18 cellular contexts compared by ENCODE assay signal in genomic region chr14:77271113-77271710, GRCh38. TPM values are rescaled to one million over a fixed set of nuclear protein-coding genes. Genes with fewer than 3 reads are reported as not detected.
A peak's percentile ranks its signal among the peaks of the same experiment; 100 is the strongest.
DNase-seq lines count a peak whose midpoint lies in the region.
"Had no signal": no experiment of that assay in that cellular context is flagged by ENCODE, and none has a peak within 500 bp of the region (broad histone marks: within the 10 kb centered on the region; RNA-seq: fewer than 3 reads in every experiment).

Gene NGB, minus strand, starts transcription at chr14:77271206. Its CDS starts 269 bp downstream, at chr14:77270937.

- H3K4me1 ChIP-seq in iPS-20b (ENCODE audit: insufficient read depth, low read length), result no peaks in the 10 kb centered on the region

- H3K27me3 ChIP-seq in iPS-20b (ENCODE audit: insufficient read depth, low read length), result peaks cover 69% of the 10 kb centered on the region

- H3K4me1 Mint-ChIP-seq in activated naive CD4-positive, alpha-beta T cell treated with anti-CD3 and anti-CD28 coated beads, Interleukin-2, amount 10 ng/mL, durations not matched to agents 7 days and 5 days, result peaks cover 2% of the 10 kb centered on the region

- H3K27ac Mint-ChIP-seq in activated naive CD4-positive, alpha-beta T cell treated with anti-CD3 and anti-CD28 coated beads, Interleukin-2, amount 10 ng/mL, durations not matched to agents 7 days and 5 days, result no peak within 1 kb of the TSS

- no peaks in the 10 kb centered on the region for H3K9me3 Mint-ChIP-seq in activated naive CD4-positive, alpha-beta T cell treated with anti-CD3 and anti-CD28 coated beads, Interleukin-2, amount 10 ng/mL, durations not matched to agents 7 days and 5 days

- H3K4me3 Mint-ChIP-seq in activated naive CD4-positive, alpha-beta T cell treated with anti-CD3 and anti-CD28 coated beads, Interleukin-2, amount 10 ng/mL, durations not matched to agents 7 days and 5 days, result no peak within 1 kb of the TSS

- H3K27me3 Mint-ChIP-seq in activated naive CD4-positive, alpha-beta T cell treated with anti-CD3 and anti-CD28 coated beads, Interleukin-2, amount 10 ng/mL, durations not matched to agents 7 days and 5 days, result peaks cover 63% of the 10 kb centered on the region

- H3K9ac ChIP-seq in iPS-20b (ENCODE audit: low read depth, low read length), result no peak within 1 kb of the TSS

- DNase-seq in NCI-H1417 (lab: John Stamatoyannopoulos, UW) (peak in 2 of 3 experiments; percentile 80 to 86), NCI-H1417 treated with DMSO at 0.1 percent for 48 hours (lab: John Stamatoyannopoulos, UW) (no peak), posterior vena cava (ENCODE audit: low spot score) (peak; percentile 52), ureter (ENCODE audit: low spot score) (no peak), AML-193 (lab: John Stamatoyannopoulos, UW) (no peak)
- no peak for DNase-seq in activated naive CD4-positive, alpha-beta T cell treated with anti-CD3 and anti-CD28 coated beads, Interleukin-2, amount 10 ng/mL, durations not matched to agents 7 days and 5 days
- DNase-seq: activated gamma-delta T cell treated with Interleukin-2 at 50 U/mL for 16 hours; body of pancreas; effector CD4-positive, alpha-beta T cell; NCI-H187 treated with DMSO at 0.1 percent for 48 hours; Peyer's patch; stimulated activated CD4-positive, alpha-beta T cell treated with anti-CD3 and anti-CD28 coated beads, Interleukin-15, amount 100 ng/mL, for 24 hours; SW 1271 had no signal

- CTCF ChIA-PET in activated naive CD4-positive, alpha-beta T cell treated with anti-CD3 and anti-CD28 coated beads, Interleukin-2, amount 10 ng/mL, durations not matched to agents 7 days and 5 days (lab: Charles Lee), result no interaction called here

- no peaks in the 10 kb centered on the region for H3K36me3 Mint-ChIP-seq in activated naive CD4-positive, alpha-beta T cell treated with anti-CD3 and anti-CD28 coated beads, Interleukin-2, amount 10 ng/mL, durations not matched to agents 7 days and 5 days

- no peaks in the 10 kb centered on the region for H3K36me3 ChIP-seq in iPS-20b (ENCODE audit: insufficient read depth, low read depth, low read length)
- H3K36me3 ChIP-seq: Peyer's patch had no signal

- H3K9me3 ChIP-seq in iPS-20b (ENCODE audit: insufficient read depth, low read depth, low read length), result no peaks in the 10 kb centered on the region; the same call in 1 of the 2 replicates
- H3K9me3 ChIP-seq: Peyer's patch had no signal

- H3K27ac ChIP-seq in angular gyrus (ENCODE audit: low read depth, low read length), result peak within 1 kb of the TSS; percentile 22
- H3K27ac ChIP-seq in iPS-20b (ENCODE audit: low read length), result no peak within 1 kb of the TSS
- H3K27ac ChIP-seq: body of pancreas, Peyer's patch had no signal

- H3K4me3 ChIP-seq in iPS-20b (ENCODE audit: low read length), result peak within 1 kb of the TSS; percentile 54; the same call in 1 of the 2 replicates
- H3K4me3 ChIP-seq: body of pancreas, Peyer's patch had no signal

- intact Hi-C loops in posterior vena cava (cut with DNase I), result no loop called here

RNA-seq across cellular contexts. Expression of gene NGB, which starts in this region (rescaled TPM):
- total RNA-seq in posterior vena cava, result not detected
- total RNA-seq in ureter, result not detected
- total RNA-seq: A172, Peyer's patch, pulmonary artery endothelial cell, subcutaneous adipose tissue had no signal

Comparison
In these comparisons a context has a peak if more than half of its experiments do, and no peak if none do; other contexts are left out.
1. DNase-seq: peak in NCI-H1417 (2 of 3); none in NCI-H1417 treated with DMSO at 0.1 percent for 48 hours (single experiment), ureter (single experiment), AML-193 (0 of 2) and activated naive CD4-positive, alpha-beta T cell treated with anti-CD3 and anti-CD28 coated beads, Interleukin-2, amount 10 ng/mL, durations not matched to agents 7 days and 5 days (single experiment).
2. Peak in DNase-seq in posterior vena cava; RNA of the gene not detected or under 1 TPM.